Comparison of ENCODE assay signal across 10 cellular contexts in genomic region chr2:240374085-240374907, GRCh38.
DNase-seq lines count a peak whose midpoint lies in the region; ATAC-seq and TF ChIP-seq lines count a peak whose summit lies in the region.
"Had no signal": no experiment of that assay in that cellular context is flagged by ENCODE, and none has a peak within 500 bp of the region (broad histone marks: within the 10 kb centered on the region; RNA-seq: fewer than 3 reads in every experiment).

No MANE protein-coding gene starts in this region.

- H3K9me3 Mint-ChIP-seq in stimulated activated naive B cell treated with anti-CD40 and anti-IgM and Interleukin-4, amounts not matched to agents 10 μg/mL and 1 μg/mL and 100 μg/mL, for 72 hours = no peaks in the 10 kb centered on the region
- H3K9me3 Mint-ChIP-seq: neural crest cell; T-helper 2 cell treated with Interferon-gamma antibody and Interleukin-4, amounts not matched to agents 5 μg/mL and 100 μg/mL, for 36 hours had no signal

- intact Hi-C loops in left cardiac atrium (cut with DNase I) = loop anchor here in 1 of 2 donors (5.0 kb wide), 1 partner anchor 122 kb away; no protein-coding TSS in a partner anchor
- intact Hi-C loops in gastrocnemius medialis (cut with DNase I; ENCODE audit: low total_unique reads) = no loop called here

- no peak for TF ChIP-seq POLR2A in gastrocnemius medialis (IDR thresholded peaks at IDR 0.05)

- ATAC-seq in left cardiac atrium (peak; percentile 67 to 82), gastrocnemius medialis (peak; percentile 53 to 79), HG03469 (IDR thresholded peaks at IDR 0.05; ENCODE audit: unreplicated experiment) (no peak), HG02798 (IDR thresholded peaks at IDR 0.05; ENCODE audit: poor library complexity, unreplicated experiment) (no peak)
- ATAC-seq in stimulated activated naive B cell treated with anti-CD40 and anti-IgM and Interleukin-4, amounts not matched to agents 10 μg/mL and 1 μg/mL and 100 μg/mL, for 72 hours (replicated peaks) = no peak

- H3K27me3 ChIP-seq in adipocyte (replicated peaks; ENCODE audit: control insufficient read depth, insufficient read depth, low read length) (no peaks in the 10 kb centered on the region), gastrocnemius medialis (no peaks in the 10 kb centered on the region)

- DNase-seq in G401 (ENCODE audit: low spot score) (peak; percentile 37), adipocyte (ENCODE audit: low read depth) (peak; percentile 94), left cardiac atrium (peak; percentile 80), gastrocnemius medialis (peak; percentile 88 to 91), NCI-H2081 (lab: John Stamatoyannopoulos, UW) (no peak)
- no peak for DNase-seq in stimulated activated naive B cell treated with anti-CD40 and anti-IgM and Interleukin-4, amounts not matched to agents 10 μg/mL and 1 μg/mL and 100 μg/mL, for 72 hours

- peak overlapping the region; percentile 70 for H3K9ac ChIP-seq in adipocyte (ENCODE audit: low read length)

- no peaks in the 10 kb centered on the region for H3K4me1 Mint-ChIP-seq in stimulated activated naive B cell treated with anti-CD40 and anti-IgM and Interleukin-4, amounts not matched to agents 10 μg/mL and 1 μg/mL and 100 μg/mL, for 72 hours

- in situ Hi-C loops in G401 (cut with HindIII; ENCODE audit: low sequenced_read_pairs) (no loop called here), gastrocnemius medialis (cut with MboI; ENCODE audit: low sequenced_read_pairs in 4 of 4) (no loop called here)

- no peaks in the 10 kb centered on the region for H3K36me3 ChIP-seq in adipocyte (ENCODE audit: control insufficient read depth, insufficient read depth, low read length, severe bottlenecking)
- no peaks in the 10 kb centered on the region for H3K36me3 ChIP-seq in gastrocnemius medialis

- peaks cover 7 to 10% of the 10 kb centered on the region in 2 donors for H3K27me3 Mint-ChIP-seq in stimulated activated naive B cell treated with anti-CD40 and anti-IgM and Interleukin-4, amounts not matched to agents 10 μg/mL and 1 μg/mL and 100 μg/mL, for 72 hours

- H3K36me3 Mint-ChIP-seq in stimulated activated naive B cell treated with anti-CD40 and anti-IgM and Interleukin-4, amounts not matched to agents 10 μg/mL and 1 μg/mL and 100 μg/mL, for 72 hours = no peaks in the 10 kb centered on the region

- H3K4me3 Mint-ChIP-seq in stimulated activated naive B cell treated with anti-CD40 and anti-IgM and Interleukin-4, amounts not matched to agents 10 μg/mL and 1 μg/mL and 100 μg/mL, for 72 hours = no peak overlapping the region
- H3K4me3 Mint-ChIP-seq: neural crest cell; T-helper 2 cell treated with Interferon-gamma antibody and Interleukin-4, amounts not matched to agents 5 μg/mL and 100 μg/mL, for 36 hours had no signal

- peak overlapping the region; percentile 73 to 83 (median 80) for H3K27ac ChIP-seq in gastrocnemius medialis

- H3K4me1 ChIP-seq in adipocyte (ENCODE audit: control insufficient read depth, insufficient read depth, low read length) = peaks cover 34% of the 10 kb centered on the region
- H3K4me1 ChIP-seq in gastrocnemius medialis = peaks cover 35 to 45% of the 10 kb centered on the region in 2 donors

- no peak overlapping the region for H3K4me3 ChIP-seq in adipocyte (ENCODE audit: low read length)
- H3K4me3 ChIP-seq in gastrocnemius medialis = no peak overlapping the region

- no peak overlapping the region for H3K27ac Mint-ChIP-seq in stimulated activated naive B cell treated with anti-CD40 and anti-IgM and Interleukin-4, amounts not matched to agents 10 μg/mL and 1 μg/mL and 100 μg/mL, for 72 hours
- H3K27ac Mint-ChIP-seq: T-helper 2 cell treated with Interferon-gamma antibody and Interleukin-4, amounts not matched to agents 5 μg/mL and 100 μg/mL, for 36 hours had no signal

- TF ChIP-seq CTCF in gastrocnemius medialis (IDR thresholded peaks at IDR 0.05 in 4 of 5, conservative IDR thresholded peaks at IDR 0.05 in 1 of 5) = no peak

- H3K9me3 ChIP-seq in adipocyte (ENCODE audit: control insufficient read depth, low read length) (no peaks in the 10 kb centered on the region), gastrocnemius medialis (no peaks in the 10 kb centered on the region)

Comparison
In these comparisons a context has a peak if more than half of its experiments do, and no peak if none do; other contexts are left out.
1. DNase-seq: peak in G401 (single experiment), adipocyte (single experiment), left cardiac atrium (single experiment) and gastrocnemius medialis (2 of 2); none in stimulated activated naive B cell treated with anti-CD40 and anti-IgM and Interleukin-4, amounts not matched to agents 10 μg/mL and 1 μg/mL and 100 μg/mL, for 72 hours (single experiment) and NCI-H2081 (0 of 2).
2. ATAC-seq: peak in left cardiac atrium (2 of 2) and gastrocnemius medialis (2 of 2); none in stimulated activated naive B cell treated with anti-CD40 and anti-IgM and Interleukin-4, amounts not matched to agents 10 μg/mL and 1 μg/mL and 100 μg/mL, for 72 hours (0 of 2), HG03469 (single experiment) and HG02798 (single experiment).